In the genomic region with DNA sequence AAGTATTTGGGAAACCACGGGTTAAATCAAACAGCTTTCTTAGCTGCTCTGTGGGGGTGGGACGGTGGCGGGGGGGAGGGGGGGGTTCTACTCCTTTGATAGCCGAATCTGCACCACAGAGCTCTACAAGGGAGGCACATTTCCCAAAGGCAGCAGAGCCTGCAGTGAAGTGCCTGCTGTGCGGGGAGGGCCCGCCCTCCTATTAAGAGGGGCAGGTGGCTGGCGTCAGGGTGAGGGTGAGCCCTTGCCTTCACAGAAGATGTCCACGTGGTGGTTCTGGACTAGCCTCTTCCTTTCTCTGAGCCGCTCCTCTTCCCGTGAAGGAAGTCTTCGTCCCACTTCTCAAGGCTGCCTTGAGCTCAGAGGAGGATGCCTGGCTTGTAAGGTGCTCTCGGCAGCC, we compare ENCODE assay signal across 10 cellular contexts.
DNase-seq lines count a peak whose midpoint lies in the region; TF ChIP-seq lines count a peak whose summit lies in the region.
"Had no signal": no experiment of that assay in that cellular context is flagged by ENCODE, and none has a peak within 500 bp of the region (broad histone marks: within the 10 kb centered on the region; RNA-seq: fewer than 3 reads in every experiment).

No MANE protein-coding gene starts in this region.

- H3K9me3 ChIP-seq in thyroid gland, result no peaks in the 10 kb centered on the region

- TF ChIP-seq POLR2A in thyroid gland (IDR thresholded peaks at IDR 0.05), result no peak

- no peaks in the 10 kb centered on the region for H3K36me3 ChIP-seq in mesendoderm (ENCODE audit: control insufficient read depth, insufficient read depth, low read length)
- no peaks in the 10 kb centered on the region for H3K36me3 ChIP-seq in thyroid gland

- no peak overlapping the region for H3K4me2 ChIP-seq in mesendoderm (ENCODE audit: low read length)

- no peak overlapping the region for H3K4me3 Mint-ChIP-seq in activated CD4-positive, alpha-beta memory T cell treated with anti-CD3 and anti-CD28 coated beads, Interleukin-2, amount 10 ng/mL, durations not matched to agents 7 days and 5 days
- H3K4me3 Mint-ChIP-seq: activated naive CD4-positive, alpha-beta T cell treated with anti-CD3 and anti-CD28 coated beads, Interleukin-2, amount 10 ng/mL, durations not matched to agents 7 days and 5 days had no signal

- no peak overlapping the region for H3K4ac ChIP-seq in mesendoderm (ENCODE audit: low read depth, low read length)

- no peak overlapping the region for H3K23ac ChIP-seq in mesendoderm (ENCODE audit: low read length)

- H3K27ac Mint-ChIP-seq in activated CD4-positive, alpha-beta memory T cell treated with anti-CD3 and anti-CD28 coated beads, Interleukin-2, amount 10 ng/mL, durations not matched to agents 7 days and 5 days, result no peak overlapping the region
- H3K27ac Mint-ChIP-seq: activated naive CD4-positive, alpha-beta T cell treated with anti-CD3 and anti-CD28 coated beads, Interleukin-2, amount 10 ng/mL, durations not matched to agents 7 days and 5 days had no signal

- H3K27ac ChIP-seq in coronary artery, result peak overlapping the region; percentile 12 to 76
- H3K27ac ChIP-seq in mesendoderm (ENCODE audit: low read depth, low read length), result no peak overlapping the region
- H3K27ac ChIP-seq in thyroid gland, result peak overlapping the region; percentile 55 to 68 (median 57)

- H2BK5ac ChIP-seq in mesendoderm (ENCODE audit: low read length), result no peak overlapping the region

- no peak overlapping the region for H4K5ac ChIP-seq in mesendoderm (ENCODE audit: low read length)

- peak; percentile 29 for DNase-seq in NCI-H146 treated with DMSO at 0.1 percent for 48 hours (lab: John Stamatoyannopoulos, UW; ENCODE audit: unreplicated experiment)
- DNase-seq in coronary artery (ENCODE audit: low spot score), result no peak
- DNase-seq in mesendoderm, result peak; percentile 42
- peak; percentile 52 to 61 for DNase-seq in thyroid gland
- DNase-seq in Ammon's horn (ENCODE audit: low spot score), result no peak
- no peak for DNase-seq in activated CD4-positive, alpha-beta memory T cell treated with anti-CD3 and anti-CD28 coated beads, Interleukin-2, amount 10 ng/mL, durations not matched to agents 7 days and 5 days
- DNase-seq in NCI-H1694 (lab: John Stamatoyannopoulos, UW), result no peak
- DNase-seq: activated naive CD4-positive, alpha-beta T cell treated with anti-CD3 and anti-CD28 coated beads, Interleukin-2, amount 10 ng/mL, durations not matched to agents 7 days and 5 days; hippocampal formation; stimulated activated CD4-positive, alpha-beta T cell treated with anti-CD3 and anti-CD28 coated beads, Interleukin-15, amount 100 ng/mL, for 24 hours had no signal

- H3K4me1 ChIP-seq in mesendoderm (ENCODE audit: control insufficient read depth, low read depth, low read length), result peaks cover 2% of the 10 kb centered on the region
- H3K4me1 ChIP-seq in thyroid gland, result peaks cover 0 to 15% of the 10 kb centered on the region in 2 donors

- no peak overlapping the region for H3K18ac ChIP-seq in mesendoderm (ENCODE audit: low read length)

- no peaks in the 10 kb centered on the region for H3K4me1 Mint-ChIP-seq in activated CD4-positive, alpha-beta memory T cell treated with anti-CD3 and anti-CD28 coated beads, Interleukin-2, amount 10 ng/mL, durations not matched to agents 7 days and 5 days
- H3K4me1 Mint-ChIP-seq: activated naive CD4-positive, alpha-beta T cell treated with anti-CD3 and anti-CD28 coated beads, Interleukin-2, amount 10 ng/mL, durations not matched to agents 7 days and 5 days had no signal

- H2AK5ac ChIP-seq in mesendoderm (ENCODE audit: low read length), result no peak overlapping the region

- CTCF ChIA-PET in activated CD4-positive, alpha-beta memory T cell treated with anti-CD3 and anti-CD28 coated beads, Interleukin-2, amount 10 ng/mL, durations not matched to agents 7 days and 5 days (lab: Charles Lee), result no interaction called here

- peaks cover 24% of the 10 kb centered on the region for H3K9me3 Mint-ChIP-seq in activated CD4-positive, alpha-beta memory T cell treated with anti-CD3 and anti-CD28 coated beads, Interleukin-2, amount 10 ng/mL, durations not matched to agents 7 days and 5 days

- no peak overlapping the region for H2BK120ac ChIP-seq in mesendoderm (ENCODE audit: low read depth, low read length)

- H3K79me2 ChIP-seq in mesendoderm (ENCODE audit: control insufficient read depth, insufficient read depth, low read length), result no peaks in the 10 kb centered on the region

- H3K27me3 ChIP-seq in mesendoderm (ENCODE audit: insufficient read depth, low read length, poor library complexity) (no peaks in the 10 kb centered on the region), thyroid gland (no peaks in the 10 kb centered on the region)

- H3K4me3 ChIP-seq in coronary artery (peak overlapping the region; percentile 54), mesendoderm (ENCODE audit: low read length) (no peak overlapping the region), thyroid gland (replicated peaks in 1 of 3) (no peak overlapping the region)

- H4K8ac ChIP-seq in mesendoderm (ENCODE audit: low read depth, low read length), result no peak overlapping the region

- TF ChIP-seq CTCF in coronary artery (IDR thresholded peaks at IDR 0.05) (no peak), thyroid gland (IDR thresholded peaks at IDR 0.05) (no peak)

- no CpG with 5 or more reads among the region's 12 CpGs for WGBS in mesendoderm (ENCODE audit: extremely low coverage, insufficient coverage, low lambda C conversion rate)
- 11 to 24% methylated on average over 11 to 12 of the region's 12 CpGs for WGBS in thyroid gland, 2 donors

- no peak overlapping the region for H2BK15ac ChIP-seq in mesendoderm (replicated peaks; ENCODE audit: low read depth)

- H3K9ac ChIP-seq in mesendoderm (ENCODE audit: low read length), result no peak overlapping the region

- no peaks in the 10 kb centered on the region for H3K79me1 ChIP-seq in mesendoderm (ENCODE audit: low read length)

- H3K56ac ChIP-seq in mesendoderm (ENCODE audit: low read length), result no peak overlapping the region

- H3K36me3 Mint-ChIP-seq in activated CD4-positive, alpha-beta memory T cell treated with anti-CD3 and anti-CD28 coated beads, Interleukin-2, amount 10 ng/mL, durations not matched to agents 7 days and 5 days (ENCODE audit: low read depth), result no peaks in the 10 kb centered on the region
- H3K36me3 Mint-ChIP-seq: activated naive CD4-positive, alpha-beta T cell treated with anti-CD3 and anti-CD28 coated beads, Interleukin-2, amount 10 ng/mL, durations not matched to agents 7 days and 5 days had no signal

- H3K27me3 Mint-ChIP-seq in activated CD4-positive, alpha-beta memory T cell treated with anti-CD3 and anti-CD28 coated beads, Interleukin-2, amount 10 ng/mL, durations not matched to agents 7 days and 5 days, result no peaks in the 10 kb centered on the region
- H3K27me3 Mint-ChIP-seq: activated naive CD4-positive, alpha-beta T cell treated with anti-CD3 and anti-CD28 coated beads, Interleukin-2, amount 10 ng/mL, durations not matched to agents 7 days and 5 days had no signal

- POLR2A ChIA-PET in activated CD4-positive, alpha-beta memory T cell treated with anti-CD3 and anti-CD28 coated beads, Interleukin-2, amount 10 ng/mL, durations not matched to agents 7 days and 5 days (lab: Charles Lee), result no interaction called here

- intact Hi-C loops in thyroid gland (cut with DNase I), result no loop called here

Comparison
In these comparisons a context has a peak if more than half of its experiments do, and no peak if none do; other contexts are left out.
1. DNase-seq: peak in NCI-H146 treated with DMSO at 0.1 percent for 48 hours (single experiment), mesendoderm (single experiment) and thyroid gland (2 of 2); none in coronary artery (single experiment), Ammon's horn (single experiment), activated CD4-positive, alpha-beta memory T cell treated with anti-CD3 and anti-CD28 coated beads, Interleukin-2, amount 10 ng/mL, durations not matched to agents 7 days and 5 days (single experiment) and NCI-H1694 (single experiment).